ENCODE assay signal across 1 cellular context in the genomic region with DNA sequence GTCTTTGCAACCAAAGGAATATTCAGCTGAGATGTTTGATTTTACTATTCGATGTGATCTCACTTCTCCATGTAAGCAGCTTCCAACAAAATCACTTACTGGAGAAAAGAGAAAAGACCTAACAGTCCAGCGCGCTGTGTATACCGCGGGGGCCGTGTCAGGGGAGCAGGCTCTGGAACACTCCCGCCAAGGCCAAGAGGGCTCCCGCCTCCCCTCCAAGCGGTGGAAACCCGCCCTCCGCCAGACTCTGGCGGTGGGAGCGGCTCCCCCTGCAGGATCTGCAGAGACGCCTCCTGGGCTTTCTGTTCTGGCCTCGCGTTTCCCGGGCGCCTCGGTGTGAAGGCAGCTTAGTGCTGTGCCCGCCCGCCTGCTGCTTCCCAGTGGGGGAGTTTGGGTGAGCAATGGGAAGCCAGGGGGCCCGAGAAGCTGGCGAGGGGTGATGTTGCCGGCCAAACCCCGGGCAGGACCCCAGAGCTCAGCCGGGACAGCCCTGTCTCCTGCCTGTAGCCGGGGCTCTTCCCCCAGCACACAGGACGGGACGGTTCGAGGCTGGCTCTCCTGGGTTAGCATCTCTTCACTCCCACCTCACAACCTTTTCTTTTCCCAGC.
A peak's percentile ranks its signal among the peaks of the same experiment; 100 is the strongest.
TF ChIP-seq lines count a peak whose summit lies in the region.

No MANE protein-coding gene starts in this region.

TF ChIP-seq in HepG2, 621 proteins besides CTCF, POLR2A, EP300 and RAD21 (continued from another document and continues in another):
- TF ChIP-seq, protein P1, sequence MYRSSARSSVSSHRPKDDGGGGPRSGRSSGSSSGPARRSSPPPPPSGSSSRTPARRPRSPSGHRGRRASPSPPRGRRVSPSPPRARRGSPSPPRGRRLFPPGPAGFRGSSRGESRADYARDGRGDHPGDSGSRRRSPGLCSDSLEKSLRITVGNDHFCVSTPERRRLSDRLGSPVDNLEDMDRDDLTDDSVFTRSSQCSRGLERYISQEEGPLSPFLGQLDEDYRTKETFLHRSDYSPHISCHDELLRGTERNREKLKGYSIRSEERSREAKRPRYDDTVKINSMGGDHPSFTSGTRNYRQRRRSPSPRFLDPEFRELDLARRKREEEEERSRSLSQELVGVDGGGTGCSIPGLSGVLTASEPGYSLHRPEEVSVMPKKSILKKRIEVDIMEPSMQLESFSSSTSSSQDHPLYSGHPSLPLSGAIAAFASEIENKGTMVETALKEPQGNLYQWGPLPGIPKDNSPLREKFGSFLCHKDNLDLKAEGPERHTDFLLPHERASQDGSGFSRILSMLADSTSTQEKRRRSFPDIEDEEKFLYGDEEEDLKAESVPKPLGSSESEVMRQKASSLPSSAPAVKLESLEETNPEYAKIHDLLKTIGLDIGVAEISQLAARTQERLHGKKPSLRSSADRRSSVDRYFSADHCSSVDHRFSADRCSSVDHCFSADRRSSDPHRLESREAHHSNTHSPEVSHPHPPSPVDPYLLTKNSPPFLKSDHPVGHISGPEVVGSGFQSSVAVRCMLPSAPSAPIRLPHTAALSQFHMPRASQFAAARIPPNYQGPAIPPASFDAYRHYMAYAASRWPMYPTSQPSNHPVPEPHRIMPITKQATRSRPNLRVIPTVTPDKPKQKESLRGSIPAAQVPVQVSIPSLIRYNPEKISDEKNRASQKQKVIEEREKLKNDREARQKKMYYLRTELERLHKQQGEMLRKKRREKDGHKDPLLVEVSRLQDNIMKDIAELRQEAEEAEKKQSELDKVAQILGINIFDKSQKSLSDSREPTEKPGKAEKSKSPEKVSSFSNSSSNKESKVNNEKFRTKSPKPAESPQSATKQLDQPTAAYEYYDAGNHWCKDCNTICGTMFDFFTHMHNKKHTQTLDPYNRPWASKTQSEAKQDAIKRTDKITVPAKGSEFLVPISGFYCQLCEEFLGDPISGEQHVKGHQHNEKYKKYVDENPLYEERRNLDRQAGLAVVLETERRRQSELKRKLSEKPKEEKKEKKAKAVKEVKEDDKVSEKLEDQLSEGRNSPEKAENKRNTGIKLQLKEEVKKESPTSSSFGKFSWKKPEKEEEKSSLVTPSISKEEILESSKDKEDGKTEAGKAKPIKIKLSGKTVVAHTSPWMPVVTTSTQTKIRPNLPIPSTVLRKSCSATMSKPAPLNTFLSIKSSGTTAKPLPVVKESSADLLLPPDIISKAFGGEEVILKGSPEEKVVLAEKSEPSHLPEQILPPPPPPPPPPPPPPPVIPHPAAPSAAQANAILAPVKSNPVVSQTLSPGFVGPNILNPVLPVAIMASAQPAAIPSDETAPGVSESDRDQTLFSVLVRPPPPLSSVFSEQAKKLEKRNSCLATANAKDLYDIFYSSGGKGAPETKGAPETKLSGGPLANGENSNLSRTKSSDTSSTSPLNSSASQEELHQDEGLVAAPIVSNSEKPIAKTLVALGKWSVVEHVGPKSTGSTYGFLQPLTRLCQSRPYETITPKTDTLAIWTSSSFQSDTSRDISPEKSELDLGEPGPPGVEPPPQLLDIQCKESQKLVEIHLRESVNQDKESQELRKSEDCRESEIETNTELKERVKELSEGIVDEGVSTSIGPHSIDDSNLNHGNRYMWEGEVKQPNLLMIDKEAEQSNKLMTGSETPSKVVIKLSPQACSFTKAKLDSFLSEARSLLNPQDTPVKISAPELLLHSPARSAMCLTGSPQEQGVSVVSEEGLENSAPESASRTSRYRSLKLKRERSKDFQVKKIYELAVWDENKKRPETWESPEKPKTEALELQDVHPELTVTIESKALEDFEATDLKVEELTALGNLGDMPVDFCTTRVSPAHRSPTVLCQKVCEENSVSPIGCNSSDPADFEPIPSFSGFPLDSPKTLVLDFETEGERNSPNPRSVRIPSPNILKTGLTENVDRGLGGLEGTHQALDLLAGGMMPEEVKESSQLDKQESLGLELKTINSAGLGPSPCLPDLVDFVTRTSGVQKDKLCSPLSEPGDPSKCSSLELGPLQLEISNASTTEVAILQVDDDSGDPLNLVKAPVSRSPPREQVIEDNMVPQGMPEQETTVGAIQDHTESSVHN (CRISPR knock-in tag; IDR thresholded peaks at IDR 0.05): no peak
- TF ChIP-seq ZNF737 (CRISPR knock-in tag; IDR thresholded peaks at IDR 0.05; ENCODE audit: borderline replicate concordance): no peak
- TF ChIP-seq, protein P2, sequence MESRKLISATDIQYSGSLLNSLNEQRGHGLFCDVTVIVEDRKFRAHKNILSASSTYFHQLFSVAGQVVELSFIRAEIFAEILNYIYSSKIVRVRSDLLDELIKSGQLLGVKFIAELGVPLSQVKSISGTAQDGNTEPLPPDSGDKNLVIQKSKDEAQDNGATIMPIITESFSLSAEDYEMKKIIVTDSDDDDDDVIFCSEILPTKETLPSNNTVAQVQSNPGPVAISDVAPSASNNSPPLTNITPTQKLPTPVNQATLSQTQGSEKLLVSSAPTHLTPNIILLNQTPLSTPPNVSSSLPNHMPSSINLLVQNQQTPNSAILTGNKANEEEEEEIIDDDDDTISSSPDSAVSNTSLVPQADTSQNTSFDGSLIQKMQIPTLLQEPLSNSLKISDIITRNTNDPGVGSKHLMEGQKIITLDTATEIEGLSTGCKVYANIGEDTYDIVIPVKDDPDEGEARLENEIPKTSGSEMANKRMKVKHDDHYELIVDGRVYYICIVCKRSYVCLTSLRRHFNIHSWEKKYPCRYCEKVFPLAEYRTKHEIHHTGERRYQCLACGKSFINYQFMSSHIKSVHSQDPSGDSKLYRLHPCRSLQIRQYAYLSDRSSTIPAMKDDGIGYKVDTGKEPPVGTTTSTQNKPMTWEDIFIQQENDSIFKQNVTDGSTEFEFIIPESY (CRISPR knock-in tag; IDR thresholded peaks at IDR 0.05): no peak
- TF ChIP-seq HNRNPK (IDR thresholded peaks at IDR 0.05; ENCODE audit: low read depth, low read length, poor library complexity, severe bottlenecking): no peak
- TF ChIP-seq RXRB (CRISPR knock-in tag; IDR thresholded peaks at IDR 0.05; ENCODE audit: borderline replicate concordance): peak; percentile 67; the same call in 1 of the 2 replicates
- no peak for TF ChIP-seq CBX1 (IDR thresholded peaks at IDR 0.05; ENCODE audit: low read depth)
- TF ChIP-seq, protein P3, sequence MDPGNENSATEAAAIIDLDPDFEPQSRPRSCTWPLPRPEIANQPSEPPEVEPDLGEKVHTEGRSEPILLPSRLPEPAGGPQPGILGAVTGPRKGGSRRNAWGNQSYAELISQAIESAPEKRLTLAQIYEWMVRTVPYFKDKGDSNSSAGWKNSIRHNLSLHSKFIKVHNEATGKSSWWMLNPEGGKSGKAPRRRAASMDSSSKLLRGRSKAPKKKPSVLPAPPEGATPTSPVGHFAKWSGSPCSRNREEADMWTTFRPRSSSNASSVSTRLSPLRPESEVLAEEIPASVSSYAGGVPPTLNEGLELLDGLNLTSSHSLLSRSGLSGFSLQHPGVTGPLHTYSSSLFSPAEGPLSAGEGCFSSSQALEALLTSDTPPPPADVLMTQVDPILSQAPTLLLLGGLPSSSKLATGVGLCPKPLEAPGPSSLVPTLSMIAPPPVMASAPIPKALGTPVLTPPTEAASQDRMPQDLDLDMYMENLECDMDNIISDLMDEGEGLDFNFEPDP (CRISPR knock-in tag; conservative IDR thresholded peaks at IDR 0.05): no peak
- TF ChIP-seq ZNF607 (CRISPR knock-in tag; IDR thresholded peaks at IDR 0.05; ENCODE audit: borderline replicate concordance): no peak
- TF ChIP-seq ZNF432 (CRISPR knock-in tag; IDR thresholded peaks at IDR 0.05; ENCODE audit: borderline replicate concordance): no peak
- TF ChIP-seq ZNF468 (CRISPR knock-in tag; IDR thresholded peaks at IDR 0.05): no peak
- no peak for TF ChIP-seq ZNF761 (CRISPR knock-in tag; conservative IDR thresholded peaks at IDR 0.05)
- TF ChIP-seq NONO (IDR thresholded peaks at IDR 0.05): no peak
- no peak; the same call in 1 of the 2 replicates for TF ChIP-seq NONO (CRISPR knock-in tag; conservative IDR thresholded peaks at IDR 0.05)
- TF ChIP-seq RAD51 (IDR thresholded peaks at IDR 0.05; ENCODE audit: borderline replicate concordance): no peak
- no peak for TF ChIP-seq ZNF850 (CRISPR knock-in tag; conservative IDR thresholded peaks at IDR 0.05)
- TF ChIP-seq ZNF652 (CRISPR knock-in tag; IDR thresholded peaks at IDR 0.05; ENCODE audit: borderline replicate concordance, low read depth): peak; percentile 11; the same call in 1 of the 2 replicates
- TF ChIP-seq NFKB2 (CRISPR knock-in tag; IDR thresholded peaks at IDR 0.05; ENCODE audit: borderline replicate concordance): no peak; the same call in 1 of the 2 replicates
- no peak for TF ChIP-seq ZNF24 (IDR thresholded peaks at IDR 0.05)
- peak; percentile 34; the same call in 1 of the 2 replicates for TF ChIP-seq ZNF350 (CRISPR knock-in tag; IDR thresholded peaks at IDR 0.05; ENCODE audit: borderline replicate concordance, low read depth)
- TF ChIP-seq ZNF383 (CRISPR knock-in tag; IDR thresholded peaks at IDR 0.05; ENCODE audit: borderline replicate concordance): no peak
- TF ChIP-seq, protein P4, sequence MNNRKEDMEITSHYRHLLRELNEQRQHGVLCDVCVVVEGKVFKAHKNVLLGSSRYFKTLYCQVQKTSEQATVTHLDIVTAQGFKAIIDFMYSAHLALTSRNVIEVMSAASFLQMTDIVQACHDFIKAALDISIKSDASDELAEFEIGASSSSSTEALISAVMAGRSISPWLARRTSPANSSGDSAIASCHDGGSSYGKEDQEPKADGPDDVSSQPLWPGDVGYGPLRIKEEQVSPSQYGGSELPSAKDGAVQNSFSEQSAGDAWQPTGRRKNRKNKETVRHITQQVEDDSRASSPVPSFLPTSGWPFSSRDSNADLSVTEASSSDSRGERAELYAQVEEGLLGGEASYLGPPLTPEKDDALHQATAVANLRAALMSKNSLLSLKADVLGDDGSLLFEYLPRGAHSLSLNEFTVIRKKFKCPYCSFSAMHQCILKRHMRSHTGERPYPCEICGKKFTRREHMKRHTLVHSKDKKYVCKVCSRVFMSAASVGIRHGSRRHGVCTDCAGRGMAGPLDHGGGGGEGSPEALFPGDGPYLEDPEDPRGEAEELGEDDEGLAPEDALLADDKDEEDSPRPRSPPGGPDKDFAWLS (CRISPR knock-in tag; IDR thresholded peaks at IDR 0.05; ENCODE audit: borderline replicate concordance): no peak
- TF ChIP-seq, protein P5, sequence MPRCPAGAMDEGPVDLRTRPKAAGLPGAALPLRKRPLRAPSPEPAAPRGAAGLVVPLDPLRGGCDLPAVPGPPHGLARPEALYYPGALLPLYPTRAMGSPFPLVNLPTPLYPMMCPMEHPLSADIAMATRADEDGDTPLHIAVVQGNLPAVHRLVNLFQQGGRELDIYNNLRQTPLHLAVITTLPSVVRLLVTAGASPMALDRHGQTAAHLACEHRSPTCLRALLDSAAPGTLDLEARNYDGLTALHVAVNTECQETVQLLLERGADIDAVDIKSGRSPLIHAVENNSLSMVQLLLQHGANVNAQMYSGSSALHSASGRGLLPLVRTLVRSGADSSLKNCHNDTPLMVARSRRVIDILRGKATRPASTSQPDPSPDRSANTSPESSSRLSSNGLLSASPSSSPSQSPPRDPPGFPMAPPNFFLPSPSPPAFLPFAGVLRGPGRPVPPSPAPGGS (CRISPR knock-in tag; IDR thresholded peaks at IDR 0.05): no peak
- TF ChIP-seq, protein P6, sequence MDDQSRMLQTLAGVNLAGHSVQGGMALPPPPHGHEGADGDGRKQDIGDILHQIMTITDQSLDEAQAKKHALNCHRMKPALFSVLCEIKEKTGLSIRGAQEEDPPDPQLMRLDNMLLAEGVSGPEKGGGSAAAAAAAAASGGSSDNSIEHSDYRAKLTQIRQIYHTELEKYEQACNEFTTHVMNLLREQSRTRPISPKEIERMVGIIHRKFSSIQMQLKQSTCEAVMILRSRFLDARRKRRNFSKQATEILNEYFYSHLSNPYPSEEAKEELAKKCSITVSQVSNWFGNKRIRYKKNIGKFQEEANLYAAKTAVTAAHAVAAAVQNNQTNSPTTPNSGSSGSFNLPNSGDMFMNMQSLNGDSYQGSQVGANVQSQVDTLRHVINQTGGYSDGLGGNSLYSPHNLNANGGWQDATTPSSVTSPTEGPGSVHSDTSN (CRISPR knock-in tag; IDR thresholded peaks at IDR 0.05; ENCODE audit: borderline replicate concordance): no peak
- TF ChIP-seq, protein P7, sequence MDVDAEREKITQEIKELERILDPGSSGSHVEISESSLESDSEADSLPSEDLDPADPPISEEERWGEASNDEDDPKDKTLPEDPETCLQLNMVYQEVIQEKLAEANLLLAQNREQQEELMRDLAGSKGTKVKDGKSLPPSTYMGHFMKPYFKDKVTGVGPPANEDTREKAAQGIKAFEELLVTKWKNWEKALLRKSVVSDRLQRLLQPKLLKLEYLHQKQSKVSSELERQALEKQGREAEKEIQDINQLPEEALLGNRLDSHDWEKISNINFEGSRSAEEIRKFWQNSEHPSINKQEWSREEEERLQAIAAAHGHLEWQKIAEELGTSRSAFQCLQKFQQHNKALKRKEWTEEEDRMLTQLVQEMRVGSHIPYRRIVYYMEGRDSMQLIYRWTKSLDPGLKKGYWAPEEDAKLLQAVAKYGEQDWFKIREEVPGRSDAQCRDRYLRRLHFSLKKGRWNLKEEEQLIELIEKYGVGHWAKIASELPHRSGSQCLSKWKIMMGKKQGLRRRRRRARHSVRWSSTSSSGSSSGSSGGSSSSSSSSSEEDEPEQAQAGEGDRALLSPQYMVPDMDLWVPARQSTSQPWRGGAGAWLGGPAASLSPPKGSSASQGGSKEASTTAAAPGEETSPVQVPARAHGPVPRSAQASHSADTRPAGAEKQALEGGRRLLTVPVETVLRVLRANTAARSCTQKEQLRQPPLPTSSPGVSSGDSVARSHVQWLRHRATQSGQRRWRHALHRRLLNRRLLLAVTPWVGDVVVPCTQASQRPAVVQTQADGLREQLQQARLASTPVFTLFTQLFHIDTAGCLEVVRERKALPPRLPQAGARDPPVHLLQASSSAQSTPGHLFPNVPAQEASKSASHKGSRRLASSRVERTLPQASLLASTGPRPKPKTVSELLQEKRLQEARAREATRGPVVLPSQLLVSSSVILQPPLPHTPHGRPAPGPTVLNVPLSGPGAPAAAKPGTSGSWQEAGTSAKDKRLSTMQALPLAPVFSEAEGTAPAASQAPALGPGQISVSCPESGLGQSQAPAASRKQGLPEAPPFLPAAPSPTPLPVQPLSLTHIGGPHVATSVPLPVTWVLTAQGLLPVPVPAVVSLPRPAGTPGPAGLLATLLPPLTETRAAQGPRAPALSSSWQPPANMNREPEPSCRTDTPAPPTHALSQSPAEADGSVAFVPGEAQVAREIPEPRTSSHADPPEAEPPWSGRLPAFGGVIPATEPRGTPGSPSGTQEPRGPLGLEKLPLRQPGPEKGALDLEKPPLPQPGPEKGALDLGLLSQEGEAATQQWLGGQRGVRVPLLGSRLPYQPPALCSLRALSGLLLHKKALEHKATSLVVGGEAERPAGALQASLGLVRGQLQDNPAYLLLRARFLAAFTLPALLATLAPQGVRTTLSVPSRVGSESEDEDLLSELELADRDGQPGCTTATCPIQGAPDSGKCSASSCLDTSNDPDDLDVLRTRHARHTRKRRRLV (CRISPR knock-in tag; IDR thresholded peaks at IDR 0.05): no peak
- TF ChIP-seq, protein P8, sequence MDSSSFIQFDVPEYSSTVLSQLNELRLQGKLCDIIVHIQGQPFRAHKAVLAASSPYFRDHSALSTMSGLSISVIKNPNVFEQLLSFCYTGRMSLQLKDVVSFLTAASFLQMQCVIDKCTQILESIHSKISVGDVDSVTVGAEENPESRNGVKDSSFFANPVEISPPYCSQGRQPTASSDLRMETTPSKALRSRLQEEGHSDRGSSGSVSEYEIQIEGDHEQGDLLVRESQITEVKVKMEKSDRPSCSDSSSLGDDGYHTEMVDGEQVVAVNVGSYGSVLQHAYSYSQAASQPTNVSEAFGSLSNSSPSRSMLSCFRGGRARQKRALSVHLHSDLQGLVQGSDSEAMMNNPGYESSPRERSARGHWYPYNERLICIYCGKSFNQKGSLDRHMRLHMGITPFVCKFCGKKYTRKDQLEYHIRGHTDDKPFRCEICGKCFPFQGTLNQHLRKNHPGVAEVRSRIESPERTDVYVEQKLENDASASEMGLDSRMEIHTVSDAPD (CRISPR knock-in tag; IDR thresholded peaks at IDR 0.05): no peak
- TF ChIP-seq PCBP1 (IDR thresholded peaks at IDR 0.05; ENCODE audit: borderline replicate concordance, low read depth, low read length): no peak
- TF ChIP-seq MIER3 (CRISPR knock-in tag; IDR thresholded peaks at IDR 0.05; ENCODE audit: borderline replicate concordance): no peak
- no peak for TF ChIP-seq SNRNP70 (IDR thresholded peaks at IDR 0.05; ENCODE audit: low read depth, low read length)
